Comparison of ENCODE assay signal across 8 cellular contexts in genomic region chr11:15800121-15800800, GRCh38.
DNase-seq lines count a peak whose midpoint lies in the region; ATAC-seq and TF ChIP-seq lines count a peak whose summit lies in the region.

No MANE protein-coding gene starts in this region.

- H3K4me1 ChIP-seq in adipocyte (ENCODE audit: control insufficient read depth, insufficient read depth, low read length) (peaks cover 7% of the 10 kb centered on the region), thoracic aorta (ENCODE audit: control insufficient read depth in 1 of 2, low read depth in 2 of 2) (peaks cover 16 to 37% of the 10 kb centered on the region in 2 donors), sigmoid colon (no peaks in the 10 kb centered on the region)

- no peaks in the 10 kb centered on the region for H3K9me3 ChIP-seq in adipocyte (ENCODE audit: control insufficient read depth, low read length)
- no peaks in the 10 kb centered on the region for H3K9me3 ChIP-seq in thoracic aorta
- no peaks in the 10 kb centered on the region for H3K9me3 ChIP-seq in sigmoid colon

- ATAC-seq in thoracic aorta (ENCODE audit: insufficient number of reproducible peaks, low FRiP score, low read depth), result peak; percentile 55

- H3K36me3 ChIP-seq in adipocyte (ENCODE audit: control insufficient read depth, insufficient read depth, low read length, severe bottlenecking), result no peaks in the 10 kb centered on the region
- no peaks in the 10 kb centered on the region for H3K36me3 ChIP-seq in thoracic aorta
- no peaks in the 10 kb centered on the region for H3K36me3 ChIP-seq in sigmoid colon

- DNase-seq in activated CD4-positive, alpha-beta T cell treated with anti-CD3 and anti-CD28 coated beads, Interleukin-2, amount 50 U/mL, for 48 hours, result peak; percentile 19 to 23
- DNase-seq in activated CD4-positive, alpha-beta T cell treated with anti-CD3 and anti-CD28 coated beads, Interleukin-2, amount 50 U/mL, for 1 hour, result no peak
- DNase-seq in adipocyte (ENCODE audit: low read depth) (peak; percentile 77), islet precursor cell (peak; percentile 84), thoracic aorta (ENCODE audit: low spot score) (peak; percentile 13), sigmoid colon (no peak), NCI-H510A treated with DMSO at 0.1 percent for 48 hours (lab: John Stamatoyannopoulos, UW) (no peak), NCI-H1048 (lab: John Stamatoyannopoulos, UW) (no peak)

- no peak for TF ChIP-seq POLR2A in sigmoid colon (IDR thresholded peaks at IDR 0.05)

- 50 to 61% methylated on average over 4 of the region's 4 CpGs for WGBS in sigmoid colon, 2 donors

- no peak for TF ChIP-seq EP300 in sigmoid colon (IDR thresholded peaks at IDR 0.05)

- H3K27me3 ChIP-seq in adipocyte (replicated peaks; ENCODE audit: control insufficient read depth, insufficient read depth, low read length) (no peaks in the 10 kb centered on the region), thoracic aorta (replicated peaks; ENCODE audit: insufficient read depth) (no peaks in the 10 kb centered on the region), sigmoid colon (no peaks in the 10 kb centered on the region)

- H3K27ac ChIP-seq in thoracic aorta (peak overlapping the region; percentile 25 to 61), sigmoid colon (peak overlapping the region in 1 of 4 donors; percentile 26)

- intact Hi-C loops in sigmoid colon (cut with DNase I), result no loop called here

- TF ChIP-seq CTCF in thoracic aorta (IDR thresholded peaks at IDR 0.05), result no peak
- no peak for TF ChIP-seq CTCF in sigmoid colon (IDR thresholded peaks at IDR 0.05)

- peak overlapping the region; percentile 21 for H3K4me3 ChIP-seq in adipocyte (ENCODE audit: low read length)
- H3K4me3 ChIP-seq in thoracic aorta, result no peak overlapping the region
- no peak overlapping the region for H3K4me3 ChIP-seq in sigmoid colon

- H3K9ac ChIP-seq in adipocyte (ENCODE audit: low read length), result no peak overlapping the region

Comparison
In these comparisons a context has a peak if more than half of its experiments do, and no peak if none do; other contexts are left out.
1. DNase-seq: peak in activated CD4-positive, alpha-beta T cell treated with anti-CD3 and anti-CD28 coated beads, Interleukin-2, amount 50 U/mL, for 48 hours (2 of 2), adipocyte (single experiment), islet precursor cell (single experiment) and thoracic aorta (single experiment); none in activated CD4-positive, alpha-beta T cell treated with anti-CD3 and anti-CD28 coated beads, Interleukin-2, amount 50 U/mL, for 1 hour (single experiment), sigmoid colon (single experiment), NCI-H510A treated with DMSO at 0.1 percent for 48 hours (single experiment) and NCI-H1048 (single experiment).